Comparison of ENCODE assay signal across 1 cellular context in the genomic region with DNA sequence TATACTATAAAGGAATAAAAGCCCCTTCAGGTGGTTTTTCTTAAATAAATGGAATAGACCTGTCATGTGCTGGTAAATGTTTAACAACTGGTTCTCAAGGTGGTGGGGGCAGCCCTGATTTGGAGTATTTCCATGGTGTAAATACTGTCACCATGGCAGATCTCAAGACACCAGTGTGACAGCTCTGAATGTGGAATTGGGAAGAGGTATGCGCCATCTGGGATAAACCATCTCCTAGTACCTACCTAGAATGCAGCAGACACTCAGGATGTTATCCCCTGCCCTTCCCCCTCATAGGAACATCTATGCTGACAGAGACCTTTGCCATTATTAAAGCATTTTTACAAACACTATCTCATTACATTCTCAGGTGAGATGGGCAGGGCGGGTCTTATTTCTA.
TF ChIP-seq lines count a peak whose summit lies in the region.

No MANE protein-coding gene starts in this region.

TF ChIP-seq in A549, 52 proteins besides CTCF, POLR2A, EP300 and RAD21 (continued from another document):
- TF ChIP-seq, protein P1, sequence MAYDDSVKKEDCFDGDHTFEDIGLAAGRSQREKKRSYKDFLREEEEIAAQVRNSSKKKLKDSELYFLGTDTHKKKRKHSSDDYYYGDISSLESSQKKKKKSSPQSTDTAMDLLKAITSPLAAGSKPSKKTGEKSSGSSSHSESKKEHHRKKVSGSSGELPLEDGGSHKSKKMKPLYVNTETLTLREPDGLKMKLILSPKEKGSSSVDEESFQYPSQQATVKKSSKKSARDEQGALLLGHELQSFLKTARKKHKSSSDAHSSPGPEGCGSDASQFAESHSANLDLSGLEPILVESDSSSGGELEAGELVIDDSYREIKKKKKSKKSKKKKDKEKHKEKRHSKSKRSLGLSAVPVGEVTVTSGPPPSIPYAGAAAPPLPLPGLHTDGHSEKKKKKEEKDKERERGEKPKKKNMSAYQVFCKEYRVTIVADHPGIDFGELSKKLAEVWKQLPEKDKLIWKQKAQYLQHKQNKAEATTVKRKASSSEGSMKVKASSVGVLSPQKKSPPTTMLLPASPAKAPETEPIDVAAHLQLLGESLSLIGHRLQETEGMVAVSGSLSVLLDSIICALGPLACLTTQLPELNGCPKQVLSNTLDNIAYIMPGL (CRISPR knock-in tag; IDR thresholded peaks at IDR 0.05; ENCODE audit: borderline replicate concordance) = no peak
- TF ChIP-seq EHMT2 (IDR thresholded peaks at IDR 0.05; ENCODE audit: low read depth) (no peak), TFCP2L1 (CRISPR knock-in tag; IDR thresholded peaks at IDR 0.05) (no peak), CBX2 (IDR thresholded peaks at IDR 0.05; ENCODE audit: borderline replicate concordance, low read depth) (no peak), POLR2AphosphoS2 (conservative IDR thresholded peaks at IDR 0.05; ENCODE audit: low read length) (no peak)
- TF ChIP-seq, protein P2, sequence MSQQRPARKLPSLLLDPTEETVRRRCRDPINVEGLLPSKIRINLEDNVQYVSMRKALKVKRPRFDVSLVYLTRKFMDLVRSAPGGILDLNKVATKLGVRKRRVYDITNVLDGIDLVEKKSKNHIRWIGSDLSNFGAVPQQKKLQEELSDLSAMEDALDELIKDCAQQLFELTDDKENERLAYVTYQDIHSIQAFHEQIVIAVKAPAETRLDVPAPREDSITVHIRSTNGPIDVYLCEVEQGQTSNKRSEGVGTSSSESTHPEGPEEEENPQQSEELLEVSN (IDR thresholded peaks at IDR 0.05; ENCODE audit: borderline replicate concordance, low read depth) = no peak
- TF ChIP-seq, protein P3, sequence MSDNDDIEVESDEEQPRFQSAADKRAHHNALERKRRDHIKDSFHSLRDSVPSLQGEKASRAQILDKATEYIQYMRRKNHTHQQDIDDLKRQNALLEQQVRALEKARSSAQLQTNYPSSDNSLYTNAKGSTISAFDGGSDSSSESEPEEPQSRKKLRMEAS (IDR thresholded peaks at IDR 0.05) = no peak
